ENCODE assay signal across 15 cellular contexts in genomic region chrY:12809034-12809433, GRCh38.
A peak's percentile ranks its signal among the peaks of the same experiment; 100 is the strongest.
DNase-seq lines count a peak whose midpoint lies in the region; ATAC-seq, FAIRE-seq and TF ChIP-seq lines count a peak whose summit lies in the region.
"Had no signal": no experiment of that assay in that cellular context is flagged by ENCODE, and none has a peak within 500 bp of the region (broad histone marks: within the 10 kb centered on the region; RNA-seq: fewer than 3 reads in every experiment).

No MANE protein-coding gene starts in this region.

- no peak for FAIRE-seq in HTR-8/SVneo (lab: Jason Lieb, UNC)

- no peak overlapping the region for H3K27ac Mint-ChIP-seq in mesothelial cell of epicardium
- H3K27ac Mint-ChIP-seq: endodermal cell, natural killer cell had no signal

- H3K9me3 Mint-ChIP-seq in mesothelial cell of epicardium: no peaks in the 10 kb centered on the region
- H3K9me3 Mint-ChIP-seq: endodermal cell, natural killer cell had no signal

- peak; percentile 45 for ATAC-seq in GM18868 (IDR thresholded peaks at IDR 0.05; ENCODE audit: unreplicated experiment)
- ATAC-seq: natural killer cell had no signal

- H3K4me3 Mint-ChIP-seq in mesothelial cell of epicardium: no peak overlapping the region
- H3K4me3 Mint-ChIP-seq: endodermal cell, natural killer cell had no signal

- DNase-seq in AG10803 (ENCODE audit: low read depth): peak; percentile 40
- peak; percentile 5 for DNase-seq in RPMI8226
- peak; percentile 19 for DNase-seq in glomerular visceral epithelial cell (ENCODE audit: extremely low spot score)
- DNase-seq in anterior cingulate cortex (lab: John Stamatoyannopoulos, UW): no peak
- DNase-seq in mesothelial cell of epicardium (ENCODE audit: low spot score in 2 of 2, unreplicated experiment in 2 of 2): no peak
- DNase-seq in NCI-H2227 (lab: John Stamatoyannopoulos, UW; ENCODE audit: unreplicated experiment): no peak
- no peak for DNase-seq in HTR-8/SVneo (ENCODE audit: insufficient read length, low spot score)
- DNase-seq: activated CD8-positive, alpha-beta memory T cell treated with anti-CD3 and anti-CD28 coated beads, Interleukin-2, amount 50 U/mL, for 4 hours; amygdala; endodermal cell; natural killer cell; NCI-H146; tibial artery had no signal

- no peaks in the 10 kb centered on the region for H3K27me3 Mint-ChIP-seq in mesothelial cell of epicardium (ENCODE audit: low read depth)

- H3K4me1 Mint-ChIP-seq in mesothelial cell of epicardium: no peaks in the 10 kb centered on the region
- H3K4me1 Mint-ChIP-seq: endodermal cell had no signal

- no peak overlapping the region for H3K4me3 ChIP-seq in AG10803 (ENCODE audit: low read length)
- H3K4me3 ChIP-seq: BLaER1 treated with 17β-estradiol and CSF1 and Interleukin-3, amounts not matched to agents 10 nM and 100 nM; tibial artery had no signal

- no peaks in the 10 kb centered on the region for H3K36me3 Mint-ChIP-seq in mesothelial cell of epicardium
- H3K36me3 Mint-ChIP-seq: natural killer cell had no signal

- TF ChIP-seq CTCF in AG10803 (conservative IDR thresholded peaks at IDR 0.05; ENCODE audit: low read length) (peak; percentile 57), mesothelial cell of epicardium (IDR thresholded peaks at IDR 0.05; ENCODE audit: unreplicated experiment) (no peak)

Comparison
In these comparisons a context has a peak if more than half of its experiments do, and no peak if none do; other contexts are left out.
1. DNase-seq: peak in AG10803 (single experiment), RPMI8226 (single experiment) and glomerular visceral epithelial cell (single experiment); none in anterior cingulate cortex (0 of 58), mesothelial cell of epicardium (0 of 2), NCI-H2227 (single experiment) and HTR-8/SVneo (single experiment).